Comparison of ENCODE assay signal across 1 cellular context in the genomic region with DNA sequence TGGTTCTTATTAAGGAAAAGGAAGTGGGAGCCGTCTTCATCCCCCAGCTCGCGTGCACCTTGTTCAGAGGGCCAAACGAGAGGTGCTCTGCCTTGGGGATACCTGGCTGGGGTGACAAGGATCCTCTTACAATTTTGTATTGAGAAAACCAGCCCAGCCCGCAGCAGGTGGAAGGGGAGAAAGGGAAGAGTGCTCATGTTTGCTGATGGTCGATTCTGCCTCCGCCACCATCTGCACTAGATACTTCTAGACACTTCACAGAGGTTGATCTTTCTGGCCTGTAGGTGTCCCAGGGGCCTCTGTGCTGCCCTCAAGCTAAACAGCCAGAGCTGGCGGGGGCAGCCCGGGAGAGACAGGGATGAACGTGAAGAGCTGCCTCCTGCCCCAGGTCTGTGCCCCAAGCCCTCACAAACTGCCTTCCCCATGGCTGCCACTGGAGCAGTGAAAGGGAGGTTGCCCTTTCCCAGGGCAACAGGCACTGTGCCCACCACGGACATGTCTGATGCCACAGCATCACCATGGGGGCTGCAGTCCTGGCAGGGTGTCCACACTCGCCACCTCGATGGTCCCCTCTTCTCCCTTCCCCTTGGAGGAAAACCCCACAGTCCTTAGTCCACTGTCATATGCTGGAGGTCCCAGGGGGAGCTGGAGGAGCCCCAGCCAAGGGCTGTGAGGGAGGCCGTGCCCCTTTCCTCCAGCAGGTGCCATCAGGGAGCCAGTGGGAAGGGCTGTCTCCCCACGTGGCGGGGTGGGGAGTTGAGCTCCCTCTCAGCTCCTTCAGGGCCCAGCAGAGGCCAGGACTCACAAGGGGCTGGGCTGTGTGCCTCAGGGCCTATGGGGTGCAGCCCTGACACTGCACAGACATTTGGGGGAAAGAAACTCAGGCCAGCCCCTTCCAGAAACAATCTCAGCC.
TF ChIP-seq lines count a peak whose summit lies in the region.

No MANE protein-coding gene starts in this region.

TF ChIP-seq in SK-N-SH, 30 proteins besides CTCF, POLR2A, EP300 and RAD21 (continued from another document):
- TF ChIP-seq, protein P1, sequence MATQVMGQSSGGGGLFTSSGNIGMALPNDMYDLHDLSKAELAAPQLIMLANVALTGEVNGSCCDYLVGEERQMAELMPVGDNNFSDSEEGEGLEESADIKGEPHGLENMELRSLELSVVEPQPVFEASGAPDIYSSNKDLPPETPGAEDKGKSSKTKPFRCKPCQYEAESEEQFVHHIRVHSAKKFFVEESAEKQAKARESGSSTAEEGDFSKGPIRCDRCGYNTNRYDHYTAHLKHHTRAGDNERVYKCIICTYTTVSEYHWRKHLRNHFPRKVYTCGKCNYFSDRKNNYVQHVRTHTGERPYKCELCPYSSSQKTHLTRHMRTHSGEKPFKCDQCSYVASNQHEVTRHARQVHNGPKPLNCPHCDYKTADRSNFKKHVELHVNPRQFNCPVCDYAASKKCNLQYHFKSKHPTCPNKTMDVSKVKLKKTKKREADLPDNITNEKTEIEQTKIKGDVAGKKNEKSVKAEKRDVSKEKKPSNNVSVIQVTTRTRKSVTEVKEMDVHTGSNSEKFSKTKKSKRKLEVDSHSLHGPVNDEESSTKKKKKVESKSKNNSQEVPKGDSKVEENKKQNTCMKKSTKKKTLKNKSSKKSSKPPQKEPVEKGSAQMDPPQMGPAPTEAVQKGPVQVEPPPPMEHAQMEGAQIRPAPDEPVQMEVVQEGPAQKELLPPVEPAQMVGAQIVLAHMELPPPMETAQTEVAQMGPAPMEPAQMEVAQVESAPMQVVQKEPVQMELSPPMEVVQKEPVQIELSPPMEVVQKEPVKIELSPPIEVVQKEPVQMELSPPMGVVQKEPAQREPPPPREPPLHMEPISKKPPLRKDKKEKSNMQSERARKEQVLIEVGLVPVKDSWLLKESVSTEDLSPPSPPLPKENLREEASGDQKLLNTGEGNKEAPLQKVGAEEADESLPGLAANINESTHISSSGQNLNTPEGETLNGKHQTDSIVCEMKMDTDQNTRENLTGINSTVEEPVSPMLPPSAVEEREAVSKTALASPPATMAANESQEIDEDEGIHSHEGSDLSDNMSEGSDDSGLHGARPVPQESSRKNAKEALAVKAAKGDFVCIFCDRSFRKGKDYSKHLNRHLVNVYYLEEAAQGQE (IDR thresholded peaks at IDR 0.05; ENCODE audit: low read depth, low read length) = no peak
- TF ChIP-seq FOSL2 (IDR thresholded peaks at IDR 0.05; ENCODE audit: borderline replicate concordance, low read depth) = no peak
- TF ChIP-seq NRF1 (IDR thresholded peaks at IDR 0.05; ENCODE audit: low read depth, low read length) = no peak
- TF ChIP-seq, protein P2, sequence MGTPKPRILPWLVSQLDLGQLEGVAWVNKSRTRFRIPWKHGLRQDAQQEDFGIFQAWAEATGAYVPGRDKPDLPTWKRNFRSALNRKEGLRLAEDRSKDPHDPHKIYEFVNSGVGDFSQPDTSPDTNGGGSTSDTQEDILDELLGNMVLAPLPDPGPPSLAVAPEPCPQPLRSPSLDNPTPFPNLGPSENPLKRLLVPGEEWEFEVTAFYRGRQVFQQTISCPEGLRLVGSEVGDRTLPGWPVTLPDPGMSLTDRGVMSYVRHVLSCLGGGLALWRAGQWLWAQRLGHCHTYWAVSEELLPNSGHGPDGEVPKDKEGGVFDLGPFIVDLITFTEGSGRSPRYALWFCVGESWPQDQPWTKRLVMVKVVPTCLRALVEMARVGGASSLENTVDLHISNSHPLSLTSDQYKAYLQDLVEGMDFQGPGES (IDR thresholded peaks at IDR 0.05; ENCODE audit: low read depth, low read length) = no peak
- TF ChIP-seq SMC3 (IDR thresholded peaks at IDR 0.05; ENCODE audit: low read depth, low read length) = no peak
- TF ChIP-seq CHD2 (IDR thresholded peaks at IDR 0.05; ENCODE audit: low read length, partially characterized antibody) = no peak
TF ChIP-seq in SK-N-SH: peak in this region for 0.
